Comparison of ENCODE assay signal across 2 cellular contexts in genomic region chr1:211716555-211716954, GRCh38. TPM values are rescaled to one million over a fixed set of nuclear protein-coding genes. Genes with fewer than 3 reads are reported as not detected.
"Had no signal": no experiment of that assay in that cellular context is flagged by ENCODE, and none has a peak within 500 bp of the region (broad histone marks: within the 10 kb centered on the region; RNA-seq: fewer than 3 reads in every experiment).

No MANE protein-coding gene starts in this region.

RNA-seq across cellular contexts. Expression of gene NEK2, which starts 41.1 kb away (rescaled TPM):
- total RNA-seq: esophagus muscularis mucosa, gastrocnemius medialis had no signal
